Comparison of ENCODE assay signal across 8 cellular contexts in genomic region chr1:155979525-155980343, GRCh38. TPM values are rescaled to one million over a fixed set of nuclear protein-coding genes. Genes with fewer than 3 reads are reported as not detected.
A peak's percentile ranks its signal among the peaks of the same experiment; 100 is the strongest.
DNase-seq lines count a peak whose midpoint lies in the region; TF ChIP-seq lines count a peak whose summit lies in the region.

No MANE protein-coding gene starts in this region.

- no peak for DNase-seq in NT2/D1 (ENCODE audit: low read depth, low spot score)
- peak; percentile 51 for DNase-seq in colonic mucosa
- DNase-seq in AML-193 (lab: John Stamatoyannopoulos, UW): no peak
- DNase-seq in SK-N-DZ (ENCODE audit: low spot score): no peak
- no peak for DNase-seq in activated CD4-positive, alpha-beta T cell treated with anti-CD3 and anti-CD28 coated beads for 1 hour
- no peak for DNase-seq in amniotic stem cell (lab: John Stamatoyannopoulos, UW)

- H3K4me3 ChIP-seq in NT2/D1 (ENCODE audit: insufficient read length, low read depth): peak overlapping the region; percentile 87
- H3K4me3 ChIP-seq in colonic mucosa: peak overlapping the region; percentile 87
- H3K4me3 ChIP-seq in muscle layer of colon (ENCODE audit: low read depth in 1 of 2, low read length in 2 of 2): peak overlapping the region; percentile 84 to 98

- intact Hi-C loops in colonic mucosa (cut with DNase I): no loop called here

- H3K9ac ChIP-seq in ES-I3 (ENCODE audit: low read depth, low read length) (peak overlapping the region; percentile 92), NT2/D1 (ENCODE audit: insufficient read length, low read depth) (peak overlapping the region; percentile 96), colonic mucosa (ENCODE audit: low read depth in 2 of 2, low read length in 2 of 2) (peak overlapping the region; percentile 90 to 93), muscle layer of colon (ENCODE audit: low read length) (peak overlapping the region; percentile 93)

- H3K27me3 ChIP-seq in NT2/D1 (ENCODE audit: insufficient read depth, insufficient read length) (no peaks in the 10 kb centered on the region), colonic mucosa (no peaks in the 10 kb centered on the region), muscle layer of colon (ENCODE audit: control insufficient read depth in 1 of 2, insufficient read depth in 2 of 2, low read length in 2 of 2) (no peaks in the 10 kb centered on the region)

- H3K4me1 ChIP-seq in ES-I3 (ENCODE audit: insufficient read depth, low read length) (peaks cover 50% of the 10 kb centered on the region), NT2/D1 (ENCODE audit: insufficient read depth, insufficient read length) (peaks cover 37% of the 10 kb centered on the region), colonic mucosa (peaks cover 4% of the 10 kb centered on the region), muscle layer of colon (ENCODE audit: insufficient read depth, low read length) (peaks cover 79% of the 10 kb centered on the region)

- H3K36me3 ChIP-seq in ES-I3 (ENCODE audit: insufficient read depth, low read length) (no peaks in the 10 kb centered on the region), NT2/D1 (ENCODE audit: insufficient read depth, insufficient read length, low read length) (peaks cover 6% of the 10 kb centered on the region), colonic mucosa (no peaks in the 10 kb centered on the region), muscle layer of colon (ENCODE audit: insufficient read depth, low read length) (no peaks in the 10 kb centered on the region)

- H3K9me3 ChIP-seq in ES-I3 (ENCODE audit: control insufficient read depth, insufficient read depth, low read length): no peaks in the 10 kb centered on the region
- no peaks in the 10 kb centered on the region for H3K9me3 ChIP-seq in NT2/D1 (ENCODE audit: insufficient read depth, low read length)
- no peaks in the 10 kb centered on the region for H3K9me3 ChIP-seq in colonic mucosa
- no peaks in the 10 kb centered on the region for H3K9me3 ChIP-seq in muscle layer of colon (ENCODE audit: low read length)

- peak overlapping the region; percentile 87 for H3K27ac ChIP-seq in colonic mucosa
- peak overlapping the region; percentile 96 for H3K27ac ChIP-seq in muscle layer of colon (ENCODE audit: low read depth, low read length)

- TF ChIP-seq CTCF in colonic mucosa (IDR thresholded peaks at IDR 0.05): no peak

RNA-seq across cellular contexts. Expression of gene ARHGEF2, which starts 1.4 kb away (rescaled TPM):
- 10 to 100 TPM; 91.9 to 92.6 TPM for total RNA-seq in colonic mucosa
- 27.9 and 32.8 TPM in 2 replicates for polyA plus RNA-seq in SK-N-DZ (2014; cell fraction: cytosol; rRNA removed)
- polyA plus RNA-seq in SK-N-DZ (2014; cell fraction: nucleus; rRNA removed): 34.7 and 45.4 TPM in 2 replicates

RNA-seq across cellular contexts. Expression of gene RXFP4, which starts 38.3 kb away (rescaled TPM):
- 1 to 10 TPM; 4.2 to 4.6 TPM for total RNA-seq in colonic mucosa
- not detected in 2 replicates for polyA plus RNA-seq in SK-N-DZ (2014; cell fraction: cytosol; rRNA removed)
- not detected in 2 replicates for polyA plus RNA-seq in SK-N-DZ (2014; cell fraction: nucleus; rRNA removed)

RNA-seq across cellular contexts. Expression of gene SSR2, which starts 41.0 kb away (rescaled TPM):
- total RNA-seq in colonic mucosa: 100 to 1,000 TPM; 204 to 208 TPM
- polyA plus RNA-seq in SK-N-DZ (2014; cell fraction: cytosol; rRNA removed): 313 and 427 TPM in 2 replicates
- polyA plus RNA-seq in SK-N-DZ (2014; cell fraction: nucleus; rRNA removed): 175 and 241 TPM in 2 replicates

RNA-seq across cellular contexts. Expression of gene KHDC4, which starts 45.5 kb away (rescaled TPM):
- total RNA-seq in colonic mucosa: 10 to 100 TPM; 42.5 to 56.0 TPM
- polyA plus RNA-seq in SK-N-DZ (2014; cell fraction: cytosol; rRNA removed): 84.3 and 84.8 TPM in 2 replicates
- 250 and 318 TPM in 2 replicates for polyA plus RNA-seq in SK-N-DZ (2014; cell fraction: nucleus; rRNA removed)
